ENCODE assay signal across 22 cellular contexts in genomic region chr16:87346517-87347060, GRCh38. TPM values are rescaled to one million over a fixed set of nuclear protein-coding genes. Genes with fewer than 3 reads are reported as not detected.
DNase-seq lines count a peak whose midpoint lies in the region; ATAC-seq and TF ChIP-seq lines count a peak whose summit lies in the region.
"Had no signal": no experiment of that assay in that cellular context is flagged by ENCODE, and none has a peak within 500 bp of the region (broad histone marks: within the 10 kb centered on the region; RNA-seq: fewer than 3 reads in every experiment).

No MANE protein-coding gene starts in this region.

- H3K79me2 ChIP-seq in neural progenitor cell (ENCODE audit: low read depth) (no peaks in the 10 kb centered on the region), PC-3 (ENCODE audit: low read length) (no peaks in the 10 kb centered on the region)

- no peak for TF ChIP-seq CTCF in CD8-positive, alpha-beta T cell (IDR thresholded peaks at IDR 0.05)
- TF ChIP-seq CTCF in neural progenitor cell (IDR thresholded peaks at IDR 0.05) (no peak), PC-3 (conservative IDR thresholded peaks at IDR 0.05; ENCODE audit: low read depth, low read length) (no peak), dorsolateral prefrontal cortex (IDR thresholded peaks at IDR 0.05 in 54 of 56, conservative IDR thresholded peaks at IDR 0.05 in 2 of 56; ENCODE audit: low read depth in 1 of 56, partially characterized antibody in 56 of 56) (no peak)

- peaks cover 0 to 32% (median 16%) of the 10 kb centered on the region in 4 donors for H3K4me1 Mint-ChIP-seq in CD4-positive, CD25-positive, alpha-beta regulatory T cell
- peaks cover 23% of the 10 kb centered on the region for H3K4me1 Mint-ChIP-seq in CD8-positive, alpha-beta T cell (ENCODE audit: low read depth)
- peaks cover 17% of the 10 kb centered on the region for H3K4me1 Mint-ChIP-seq in T-helper 17 cell
- H3K4me1 Mint-ChIP-seq in neural progenitor cell = peaks cover 51% of the 10 kb centered on the region

- H3K9me3 ChIP-seq in CD4-positive, CD25-positive, alpha-beta regulatory T cell (ENCODE audit: control insufficient read depth in 2 of 2, low read length in 2 of 2) = no peaks in the 10 kb centered on the region
- H3K9me3 ChIP-seq in CD8-positive, alpha-beta T cell (ENCODE audit: low read length) = no peaks in the 10 kb centered on the region
- no peaks in the 10 kb centered on the region for H3K9me3 ChIP-seq in T-helper 17 cell (ENCODE audit: control insufficient read depth, low read length, poor library complexity, severe bottlenecking)
- no peaks in the 10 kb centered on the region for H3K9me3 ChIP-seq in neural progenitor cell (ENCODE audit: low read depth)
- H3K9me3 ChIP-seq in PC-3 (ENCODE audit: low read length) = no peaks in the 10 kb centered on the region
- H3K9me3 ChIP-seq: BE2C, Caco-2, HAP-1 had no signal

- H3K4me3 ChIP-seq in CD4-positive, CD25-positive, alpha-beta regulatory T cell (ENCODE audit: low read depth, low read length) = no peak overlapping the region
- H3K4me3 ChIP-seq in CD8-positive, alpha-beta T cell (ENCODE audit: low read depth, low read length) = no peak overlapping the region
- H3K4me3 ChIP-seq in neural progenitor cell (no peak overlapping the region), PC-3 (ENCODE audit: low read length) (no peak overlapping the region), dorsolateral prefrontal cortex (no peak overlapping the region)
- H3K4me3 ChIP-seq: GM12878, HAP-1, SK-N-MC had no signal

- no TSS peak for BruUV-seq in PC-3 (replicated peaks; lab: Mats Ljungman, UMichigan)

- no peaks in the 10 kb centered on the region for H3K27me3 ChIP-seq in CD4-positive, CD25-positive, alpha-beta regulatory T cell (ENCODE audit: control insufficient read depth, insufficient read depth, low read length)
- no peaks in the 10 kb centered on the region for H3K27me3 ChIP-seq in CD8-positive, alpha-beta T cell (ENCODE audit: insufficient read depth, low read length)
- H3K27me3 ChIP-seq in neural progenitor cell (no peaks in the 10 kb centered on the region), PC-3 (ENCODE audit: low read length) (no peaks in the 10 kb centered on the region), dorsolateral prefrontal cortex (no peaks in the 10 kb centered on the region)
- H3K27me3 ChIP-seq: BE2C had no signal

- H3K4me2 ChIP-seq in neural progenitor cell (no peak overlapping the region), PC-3 (ENCODE audit: low read length) (no peak overlapping the region)

- H3K9me3 Mint-ChIP-seq in CD4-positive, CD25-positive, alpha-beta regulatory T cell = no peaks in the 10 kb centered on the region
- H3K9me3 Mint-ChIP-seq in CD8-positive, alpha-beta T cell = no peaks in the 10 kb centered on the region
- H3K9me3 Mint-ChIP-seq in neural progenitor cell = no peaks in the 10 kb centered on the region

- no peak overlapping the region for H2AFZ ChIP-seq in neural progenitor cell (replicated peaks)
- H2AFZ ChIP-seq in PC-3 (ENCODE audit: low read length) = no peak overlapping the region

- no peaks in the 10 kb centered on the region for H3K27me3 Mint-ChIP-seq in CD4-positive, CD25-positive, alpha-beta regulatory T cell
- no peaks in the 10 kb centered on the region for H3K27me3 Mint-ChIP-seq in CD8-positive, alpha-beta T cell (ENCODE audit: low read depth)
- no peaks in the 10 kb centered on the region for H3K27me3 Mint-ChIP-seq in T-helper 17 cell
- peaks cover 6% of the 10 kb centered on the region for H3K27me3 Mint-ChIP-seq in neural progenitor cell (ENCODE audit: insufficient read depth, low read depth)

- no peak overlapping the region for H3K9ac ChIP-seq in neural progenitor cell
- no peak overlapping the region for H3K9ac ChIP-seq in PC-3 (ENCODE audit: low read length)

- CTCF ChIA-PET in CD8-positive, alpha-beta T cell (lab: Charles Lee) = no interaction called here
- CTCF ChIA-PET in PC-3 (lab: Charles Lee) = no interaction called here

- DNase-seq in CD4-positive, CD25-positive, alpha-beta regulatory T cell = no peak
- DNase-seq in CD8-positive, alpha-beta T cell = no peak
- no peak for DNase-seq in T-helper 17 cell
- DNase-seq in neural progenitor cell (ENCODE audit: low spot score) = no peak
- DNase-seq in PC-3 = no peak
- no peak for DNase-seq in dorsolateral prefrontal cortex
- DNase-seq in NCI-H2107 (lab: John Stamatoyannopoulos, UW) = no peak
- DNase-seq: BE2C, Caco-2, DMS 273 treated with DMSO at 0.1 percent for 48 hours, DMS79 treated with DMSO at 0.1 percent for 48 hours, KBM-7, NCI-H1105, NCI-H146, NCI-H2081, NCI-H2171 treated with DMSO at 0.1 percent for 48 hours, NCI-H524 treated with DMSO at 0.1 percent for 48 hours, OCI-M1, SHP77 treated with DMSO at 0.1 percent for 48 hours had no signal

- intact Hi-C loops in CD8-positive, alpha-beta T cell (cut with DNase I, micrococcal nuclease) = no loop called here
- intact Hi-C loops in PC-3 (cut with micrococcal nuclease) (no loop called here), dorsolateral prefrontal cortex (cut with DNase I) (no loop called here)

- peaks cover 8% of the 10 kb centered on the region for H3K4me1 ChIP-seq in CD4-positive, CD25-positive, alpha-beta regulatory T cell (ENCODE audit: control insufficient read depth, insufficient read depth, low read length, poor library complexity, severe bottlenecking)
- H3K4me1 ChIP-seq in CD8-positive, alpha-beta T cell (ENCODE audit: insufficient read depth, low read length) = peaks cover 16% of the 10 kb centered on the region
- peaks cover 35% of the 10 kb centered on the region for H3K4me1 ChIP-seq in neural progenitor cell
- no peaks in the 10 kb centered on the region for H3K4me1 ChIP-seq in PC-3 (ENCODE audit: insufficient read depth, low read length)
- H3K4me1 ChIP-seq: Caco-2, HAP-1 had no signal

- POLR2A ChIA-PET in CD8-positive, alpha-beta T cell (lab: Charles Lee) = interaction anchor here (0.6 kb wide), 1 partner anchor 55 kb away, joined by 3 read pairs; no protein-coding TSS in a partner anchor
- POLR2A ChIA-PET in PC-3 (lab: Charles Lee; ENCODE audit: unreplicated experiment) = no interaction called here

- H3K9me2 ChIP-seq in PC-3 (replicated peaks; ENCODE audit: low read length) = no peaks in the 10 kb centered on the region

- peaks cover 6% of the 10 kb centered on the region for H4K20me1 ChIP-seq in neural progenitor cell (ENCODE audit: low read depth)
- no peaks in the 10 kb centered on the region for H4K20me1 ChIP-seq in PC-3 (ENCODE audit: low read length)

- H3K36me3 Mint-ChIP-seq in CD4-positive, CD25-positive, alpha-beta regulatory T cell = peaks cover 22% of the 10 kb centered on the region
- H3K36me3 Mint-ChIP-seq in CD8-positive, alpha-beta T cell = peaks cover 72% of the 10 kb centered on the region
- H3K36me3 Mint-ChIP-seq in T-helper 17 cell (ENCODE audit: low read depth) (peaks cover 4% of the 10 kb centered on the region), neural progenitor cell (peaks cover 6% of the 10 kb centered on the region)

- H3K27ac ChIP-seq in CD4-positive, CD25-positive, alpha-beta regulatory T cell (ENCODE audit: insufficient read depth, low read length, poor library complexity, severe bottlenecking) = no peak overlapping the region
- no peak overlapping the region for H3K27ac ChIP-seq in CD8-positive, alpha-beta T cell (ENCODE audit: low read depth, low read length)
- H3K27ac ChIP-seq in neural progenitor cell = peak overlapping the region; percentile 74
- no peak overlapping the region for H3K27ac ChIP-seq in PC-3 (ENCODE audit: low read length)
- peak overlapping the region in 2 of 59 donors; percentile 37 to 59 for H3K27ac ChIP-seq in dorsolateral prefrontal cortex
- H3K27ac ChIP-seq: SK-N-MC had no signal

- peaks cover 11% of the 10 kb centered on the region for H3F3A ChIP-seq in neural progenitor cell (ENCODE audit: low read depth)
- no peaks in the 10 kb centered on the region for H3F3A ChIP-seq in PC-3 (ENCODE audit: low read length, unreplicated experiment)

- peak overlapping the region in 2 of 3 donors; percentile 41 to 85 for H3K27ac Mint-ChIP-seq in CD4-positive, CD25-positive, alpha-beta regulatory T cell
- H3K27ac Mint-ChIP-seq in CD8-positive, alpha-beta T cell = peak overlapping the region; percentile 13
- H3K27ac Mint-ChIP-seq in T-helper 17 cell (peak overlapping the region; percentile 19), neural progenitor cell (peak overlapping the region; percentile 83)

- no peak for ATAC-seq in CD4-positive, CD25-positive, alpha-beta regulatory T cell (ENCODE audit: low read depth in 2 of 2)
- ATAC-seq in CD8-positive, alpha-beta T cell = no peak
- ATAC-seq in T-helper 17 cell (no peak), PC-3 (no peak)
- ATAC-seq: GM12878 had no signal

- peaks cover 29% of the 10 kb centered on the region for H3K36me3 ChIP-seq in CD4-positive, CD25-positive, alpha-beta regulatory T cell (ENCODE audit: control insufficient read depth, insufficient read depth, low read length)
- peaks cover 11% of the 10 kb centered on the region for H3K36me3 ChIP-seq in CD8-positive, alpha-beta T cell (ENCODE audit: insufficient read depth, low read length)
- no peaks in the 10 kb centered on the region for H3K36me3 ChIP-seq in neural progenitor cell
- H3K36me3 ChIP-seq in PC-3 (ENCODE audit: low read depth, low read length) = no peaks in the 10 kb centered on the region

- H3K4me3 Mint-ChIP-seq in CD4-positive, CD25-positive, alpha-beta regulatory T cell = no peak overlapping the region
- no peak overlapping the region for H3K4me3 Mint-ChIP-seq in CD8-positive, alpha-beta T cell
- H3K4me3 Mint-ChIP-seq in T-helper 17 cell (no peak overlapping the region), neural progenitor cell (no peak overlapping the region)

RNA-seq across cellular contexts. Expression of gene C16orf95, which starts 29.4 kb away (rescaled TPM):
- 2.1 TPM for total RNA-seq in CD4-positive, CD25-positive, alpha-beta regulatory T cell
- 1 to 10 TPM; 2.7 to 8.8 (median 3.5) TPM for polyA plus RNA-seq in CD4-positive, CD25-positive, alpha-beta regulatory T cell
- total RNA-seq in CD8-positive, alpha-beta T cell = 1 to 10 TPM in 1 of 2 experiments, under 1 TPM in 1; 0.76 to 1.2 TPM
- total RNA-seq in T-helper 17 cell = 1 to 10 TPM; 2.0 to 2.6 TPM
- 4.8 and 6.7 TPM in 2 replicates for total RNA-seq in neural progenitor cell (ENCODE audit: low replicate concordance)
- total RNA-seq in PC-3 (2014; rRNA removed) = 2.4 and 3.3 TPM in 2 replicates
- total RNA-seq in dorsolateral prefrontal cortex = 10 to 100 TPM in 26 of 120 experiments, 1 to 10 TPM in 94; 3.5 to 15.9 (median 8.1) TPM

RNA-seq across cellular contexts. Expression of gene FBXO31, which starts 37.0 kb away (rescaled TPM):
- 35.5 TPM for total RNA-seq in CD4-positive, CD25-positive, alpha-beta regulatory T cell
- 10 to 100 TPM; 18.8 to 29.2 (median 26.4) TPM for polyA plus RNA-seq in CD4-positive, CD25-positive, alpha-beta regulatory T cell
- 10 to 100 TPM; 34.7 to 46.8 TPM for total RNA-seq in CD8-positive, alpha-beta T cell
- total RNA-seq in T-helper 17 cell (10 to 100 TPM; 32.7 to 41.7 TPM), neural progenitor cell (ENCODE audit: low replicate concordance) (5.8 and 19.8 TPM in 2 replicates), PC-3 (2014; rRNA removed) (14.8 and 17.7 TPM in 2 replicates), dorsolateral prefrontal cortex (100 to 1,000 TPM in 6 of 120 experiments, 10 to 100 TPM in 114; 43.6 to 107 (median 78.8) TPM)

RNA-seq across cellular contexts. Expression of gene MAP1LC3B, which starts 45.5 kb away (rescaled TPM):
- total RNA-seq in CD4-positive, CD25-positive, alpha-beta regulatory T cell = 83.2 TPM
- 100 to 1,000 TPM; 123 to 158 (median 140) TPM for polyA plus RNA-seq in CD4-positive, CD25-positive, alpha-beta regulatory T cell
- 100 to 1,000 TPM; 104 to 108 TPM for total RNA-seq in CD8-positive, alpha-beta T cell
- total RNA-seq in T-helper 17 cell (100 to 1,000 TPM in 1 of 2 donors, 10 to 100 TPM in 1; 90.6 to 102 TPM), neural progenitor cell (ENCODE audit: low replicate concordance) (32.5 and 39.1 TPM in 2 replicates), PC-3 (2014; rRNA removed) (11.0 and 11.9 TPM in 2 replicates), dorsolateral prefrontal cortex (100 to 1,000 TPM in 115 of 120 experiments, 10 to 100 TPM in 5; 88.4 to 163 (median 131) TPM)

Comparison
In these comparisons a context has a peak if more than half of its experiments do, and no peak if none do; other contexts are left out.
1. H3K27ac Mint-ChIP-seq: peak in every context shown above with its lines; median percentile 83 in neural progenitor cell; 63 in CD4-positive, CD25-positive, alpha-beta regulatory T cell; 19 in T-helper 17 cell; 13 in CD8-positive, alpha-beta T cell.